22 cellular contexts compared by ENCODE assay signal in the genomic region with DNA sequence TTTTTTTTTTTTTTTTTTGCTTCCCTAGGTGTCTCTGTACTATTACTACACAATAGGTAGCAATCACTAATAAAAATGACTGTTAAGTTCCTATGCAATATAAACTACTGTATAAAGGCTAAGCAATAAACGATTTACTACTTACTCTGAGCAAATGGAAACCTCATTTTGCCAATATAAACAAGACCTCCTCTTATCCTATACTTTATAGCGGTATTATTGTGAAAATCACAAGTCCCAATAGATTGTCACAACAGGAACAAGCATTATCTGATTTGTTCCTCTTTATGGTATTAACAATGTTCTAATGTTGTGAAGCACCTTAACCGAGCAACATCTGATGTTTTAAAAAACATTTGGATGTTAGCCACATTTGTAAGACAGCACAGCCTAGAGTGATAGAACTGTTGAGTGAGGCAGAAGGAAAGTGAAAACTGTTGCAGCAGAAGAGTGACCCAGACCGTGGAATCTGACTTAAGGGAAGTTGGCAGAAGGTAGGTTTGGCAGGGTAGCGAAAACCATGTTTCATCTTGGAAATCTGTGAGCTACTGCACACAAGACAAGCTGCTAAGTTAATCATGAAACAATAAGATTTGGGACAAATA.
"Had no signal": no experiment of that assay in that cellular context is flagged by ENCODE, and none has a peak within 500 bp of the region (broad histone marks: within the 10 kb centered on the region; RNA-seq: fewer than 3 reads in every experiment).

No MANE protein-coding gene starts in this region.

- H3K4me2 ChIP-seq: hepatocyte had no signal

- H3K36me3 ChIP-seq: brain microvascular endothelial cell, neutrophil, tibial nerve had no signal

- H3K4me3 ChIP-seq: hepatocyte, mucosa of descending colon, skin epidermis, tibial nerve had no signal

- DNase-seq: activated CD4-positive, alpha-beta T cell treated with anti-CD3 and anti-CD28 coated beads for 1 hour; activated CD4-positive, alpha-beta T cell treated with anti-CD3 and anti-CD28 coated beads, Interleukin-2, amount 50 U/mL, for 4 hours; activated naive CD4-positive, alpha-beta T cell treated with Interleukin-2 at 50 U/mL for 16 hours; activated T-cell treated with anti-CD3 and anti-CD28 coated beads for 4 hours; anterior cingulate cortex; brain microvascular endothelial cell; effector memory CD4-positive, alpha-beta T cell; mucosa of descending colon; naive thymus-derived CD4-positive, alpha-beta T cell; posterior cingulate gyrus; stimulated activated CD4-positive, alpha-beta T cell treated with anti-CD3 and anti-CD28 coated beads, Interleukin-15, amount 100 ng/mL, for 24 hours; stimulated activated CD4-positive, alpha-beta T cell treated with anti-CD3 and anti-CD28 coated beads, Interleukin-4, amount 100 ng/mL, for 1 hour; stimulated activated naive CD4-positive, alpha-beta T cell; T-helper 9 cell had no signal

- H2AFZ ChIP-seq: hepatocyte had no signal

- ATAC-seq: left lobe of liver; mucosa of descending colon; naive thymus-derived CD4-positive, alpha-beta T cell had no signal

- H3K79me2 ChIP-seq: hepatocyte had no signal

- H3K4me3 Mint-ChIP-seq: dendritic cell treated with granulocyte-macrophage colony-stimulating factor and Interleukin-4, amounts not matched to agents 40 ng/mL and 50 ng/mL, for 4 days; naive thymus-derived CD4-positive, alpha-beta T cell had no signal

- H3K4me1 Mint-ChIP-seq: naive thymus-derived CD4-positive, alpha-beta T cell had no signal

- H3K27ac ChIP-seq: brain microvascular endothelial cell, epithelial cell of prostate, hepatocyte, neutrophil, skin epidermis, tibial nerve had no signal

- FAIRE-seq: keratinocyte had no signal

- H3K9me3 ChIP-seq: mucosa of descending colon, neutrophil had no signal

- H3K4me1 ChIP-seq: tibial nerve had no signal

- H3K27me3 ChIP-seq: brain microvascular endothelial cell, hepatocyte, neutrophil, tibial nerve had no signal

- H3K27ac Mint-ChIP-seq: dendritic cell treated with granulocyte-macrophage colony-stimulating factor and Interleukin-4, amounts not matched to agents 40 ng/mL and 50 ng/mL, for 4 days; naive thymus-derived CD4-positive, alpha-beta T cell had no signal
